Comparison of ENCODE assay signal across 9 cellular contexts in genomic region chr3:194404365-194405140, GRCh38. TPM values are rescaled to one million over a fixed set of nuclear protein-coding genes. Genes with fewer than 3 reads are reported as not detected.
DNase-seq lines count a peak whose midpoint lies in the region; ATAC-seq, FAIRE-seq and TF ChIP-seq lines count a peak whose summit lies in the region.
"Had no signal": no experiment of that assay in that cellular context is flagged by ENCODE, and none has a peak within 500 bp of the region (broad histone marks: within the 10 kb centered on the region; RNA-seq: fewer than 3 reads in every experiment).

No MANE protein-coding gene starts in this region.

- peak; percentile 88 for TF ChIP-seq CTCF in CD8-positive, alpha-beta T cell (IDR thresholded peaks at IDR 0.05)
- TF ChIP-seq CTCF in astrocyte (IDR thresholded peaks at IDR 0.05; ENCODE audit: insufficient read depth, low read depth, low read length), result peak; percentile 73

- no peaks in the 10 kb centered on the region for H3K9me3 Mint-ChIP-seq in CD8-positive, alpha-beta T cell
- H3K9me3 Mint-ChIP-seq in astrocyte (ENCODE audit: unreplicated experiment), result no peaks in the 10 kb centered on the region

- H3K27me3 ChIP-seq in CD8-positive, alpha-beta T cell (ENCODE audit: insufficient read depth, low read length), result no peaks in the 10 kb centered on the region
- H3K27me3 ChIP-seq in astrocyte (ENCODE audit: insufficient read depth, low read length), result no peaks in the 10 kb centered on the region
- H3K27me3 ChIP-seq: SJSA1 had no signal

- CTCF ChIA-PET in CD8-positive, alpha-beta T cell (lab: Charles Lee), result interaction anchor here (0.6 to 10.8 kb wide), 12 partner anchors 10 to 251 kb away, joined by 3 to 140 read pairs (median 4); no protein-coding TSS in a partner anchor

- peaks cover 2% of the 10 kb centered on the region for H3K27me3 Mint-ChIP-seq in CD8-positive, alpha-beta T cell (ENCODE audit: low read depth)
- no peaks in the 10 kb centered on the region for H3K27me3 Mint-ChIP-seq in astrocyte (ENCODE audit: low read depth, unreplicated experiment)

- POLR2A ChIA-PET in CD8-positive, alpha-beta T cell (lab: Charles Lee), result interaction anchor here (1.0 kb wide), 1 partner anchor 71 kb away, joined by 3 read pairs; no protein-coding TSS in a partner anchor

- no peaks in the 10 kb centered on the region for H3K79me2 ChIP-seq in astrocyte (ENCODE audit: insufficient read depth, low read length)

- no peak overlapping the region for H3K4me3 Mint-ChIP-seq in CD8-positive, alpha-beta T cell
- H3K4me3 Mint-ChIP-seq in astrocyte (ENCODE audit: unreplicated experiment), result no peak overlapping the region

- H3K36me3 Mint-ChIP-seq in CD8-positive, alpha-beta T cell, result peaks cover 16% of the 10 kb centered on the region
- peaks cover 4% of the 10 kb centered on the region for H3K36me3 Mint-ChIP-seq in astrocyte (ENCODE audit: low read depth, unreplicated experiment)

- H2AFZ ChIP-seq in astrocyte (ENCODE audit: low read depth, low read length), result no peak overlapping the region

- peak in 2 of 7 experiments; percentile 37 to 50 for DNase-seq in CD8-positive, alpha-beta T cell
- peak; percentile 49 for DNase-seq in H4 (ENCODE audit: low spot score)
- DNase-seq in NCI-H345 (lab: John Stamatoyannopoulos, UW), result peak; percentile 71
- peak; percentile 9 for DNase-seq in astrocyte (ENCODE audit: low read depth)
- DNase-seq in left colon, result peak in 1 of 2 donors; percentile 44
- no peak for DNase-seq in hepatic stellate cell (ENCODE audit: low spot score)

- intact Hi-C loops in CD8-positive, alpha-beta T cell (cut with DNase I, micrococcal nuclease), result loop anchor here (1.0 to 10.0 kb wide), 2 partner anchors 71 to 740 kb away; no protein-coding TSS in a partner anchor
- intact Hi-C loops in left colon (cut with DNase I, micrococcal nuclease), result loop anchor here (2.0 to 10.0 kb wide), 2 partner anchors 70 to 72 kb away; no protein-coding TSS in a partner anchor

- peaks cover 7% of the 10 kb centered on the region for H3K4me1 Mint-ChIP-seq in CD8-positive, alpha-beta T cell (ENCODE audit: low read depth)
- H3K4me1 Mint-ChIP-seq in astrocyte (ENCODE audit: low read depth, unreplicated experiment), result peaks cover 15% of the 10 kb centered on the region

- H4K20me1 ChIP-seq in astrocyte (ENCODE audit: insufficient read depth, low read length), result peaks cover 4% of the 10 kb centered on the region

- no peak overlapping the region for H3K27ac ChIP-seq in CD8-positive, alpha-beta T cell (ENCODE audit: low read depth, low read length)
- H3K27ac ChIP-seq in astrocyte (ENCODE audit: low read depth, low read length), result no peak overlapping the region
- H3K27ac ChIP-seq: SJSA1 had no signal

- no peaks in the 10 kb centered on the region for H3K9me3 ChIP-seq in CD8-positive, alpha-beta T cell (ENCODE audit: low read length)
- no peaks in the 10 kb centered on the region for H3K9me3 ChIP-seq in astrocyte (ENCODE audit: insufficient read depth, low read depth, low read length)
- H3K9me3 ChIP-seq: SJSA1 had no signal

- ATAC-seq in CD8-positive, alpha-beta T cell, result peak; percentile 66
- peak; percentile 89 for ATAC-seq in left colon
- no peak for ATAC-seq in HG02970 (IDR thresholded peaks at IDR 0.05; ENCODE audit: low FRiP score, unreplicated experiment)
- no peak for ATAC-seq in HG02588 (IDR thresholded peaks at IDR 0.05; ENCODE audit: unreplicated experiment)

- no peak overlapping the region for H3K4me3 ChIP-seq in CD8-positive, alpha-beta T cell (ENCODE audit: low read depth, low read length)
- H3K4me3 ChIP-seq in astrocyte (ENCODE audit: insufficient read depth, low read depth, low read length), result no peak overlapping the region
- H3K4me3 ChIP-seq: SJSA1 had no signal

- FAIRE-seq in astrocyte (lab: Jason Lieb, UNC), result no peak

- no peak overlapping the region for H3K4me2 ChIP-seq in astrocyte (ENCODE audit: low read length)

- no peaks in the 10 kb centered on the region for H3K36me3 ChIP-seq in CD8-positive, alpha-beta T cell (ENCODE audit: insufficient read depth, low read length)
- peaks cover 16% of the 10 kb centered on the region for H3K36me3 ChIP-seq in astrocyte (ENCODE audit: insufficient read depth, low read length)

- H3K4me1 ChIP-seq in CD8-positive, alpha-beta T cell (ENCODE audit: insufficient read depth, low read length), result peaks cover 7% of the 10 kb centered on the region
- H3K4me1 ChIP-seq in astrocyte (ENCODE audit: insufficient read depth, low read length), result peaks cover 7% of the 10 kb centered on the region
- H3K4me1 ChIP-seq: SJSA1 had no signal

- no peak overlapping the region for H3K9ac ChIP-seq in astrocyte (ENCODE audit: low read length)

- H3K27ac Mint-ChIP-seq in CD8-positive, alpha-beta T cell, result no peak overlapping the region
- H3K27ac Mint-ChIP-seq in astrocyte (ENCODE audit: unreplicated experiment), result no peak overlapping the region

RNA-seq across cellular contexts. Expression of gene GP5, which starts 5.5 kb away (rescaled TPM):
- 1 to 10 TPM; 2.5 to 2.8 TPM for total RNA-seq in CD8-positive, alpha-beta T cell
- not detected in 2 replicates for total RNA-seq in H4 (2014; rRNA removed; shearing (Covaris generic))
- total RNA-seq in astrocyte (0.10 TPM in 1 of 2 replicates, not detected in the other), left colon (not detected)
- total RNA-seq: SJSA1 had no signal

RNA-seq across cellular contexts. Expression of gene LRRC15, which starts 35.0 kb away (rescaled TPM):
- not detected for total RNA-seq in CD8-positive, alpha-beta T cell
- 5.8 and 6.0 TPM in 2 replicates for total RNA-seq in H4 (2014; rRNA removed; shearing (Covaris generic))
- total RNA-seq in astrocyte (1.3 and 1.4 TPM in 2 replicates), left colon (under 1 TPM; 0.31 to 0.59 TPM)

RNA-seq across cellular contexts. Expression of gene CPN2, which starts 53.4 kb away (rescaled TPM):
- not detected for total RNA-seq in CD8-positive, alpha-beta T cell
- total RNA-seq in H4 (2014; rRNA removed; shearing (Covaris generic)), result not detected in 2 replicates
- not detected in 2 replicates for total RNA-seq in astrocyte
- total RNA-seq in left colon, result not detected
- total RNA-seq: SJSA1 had no signal

Comparison
In these comparisons a context has a peak if more than half of its experiments do, and no peak if none do; other contexts are left out.
1. ATAC-seq: peak in CD8-positive, alpha-beta T cell (single experiment) and left colon (single experiment); none in HG02970 (single experiment) and HG02588 (single experiment).